Comparison of ENCODE assay signal across 14 cellular contexts in genomic region chr9:95778957-95779356, GRCh38.
DNase-seq lines count a peak whose midpoint lies in the region; ATAC-seq and TF ChIP-seq lines count a peak whose summit lies in the region.
"Had no signal": no experiment of that assay in that cellular context is flagged by ENCODE, and none has a peak within 500 bp of the region (broad histone marks: within the 10 kb centered on the region; RNA-seq: fewer than 3 reads in every experiment).

No MANE protein-coding gene starts in this region.

- H3K27ac ChIP-seq in RWPE2 (ENCODE audit: poor library complexity, severe bottlenecking), result no peak overlapping the region
- no peak overlapping the region for H3K27ac ChIP-seq in foreskin keratinocyte
- H3K27ac ChIP-seq in spleen, result no peak overlapping the region

- H3K4me1 ChIP-seq in RWPE2 (ENCODE audit: insufficient read depth, poor library complexity, severe bottlenecking), result no peaks in the 10 kb centered on the region
- no peaks in the 10 kb centered on the region for H3K4me1 ChIP-seq in foreskin keratinocyte
- H3K4me1 ChIP-seq in spleen, result no peaks in the 10 kb centered on the region

- H3K27me3 ChIP-seq in RWPE2 (ENCODE audit: insufficient read depth, poor library complexity, severe bottlenecking) (no peaks in the 10 kb centered on the region), foreskin keratinocyte (peaks cover 6% of the 10 kb centered on the region), spleen (replicated peaks in 1 of 7) (no peaks in the 10 kb centered on the region)

- H3K36me3 ChIP-seq in RWPE2 (ENCODE audit: low read depth) (no peaks in the 10 kb centered on the region), spleen (no peaks in the 10 kb centered on the region)

- ATAC-seq in RWPE2 (ENCODE audit: low read depth) (peak; percentile 51), foreskin keratinocyte (no peak), sciatic nerve (peak; percentile 91)
- ATAC-seq: HCT116 had no signal

- TF ChIP-seq CTCF in RWPE2 (IDR thresholded peaks at IDR 0.05; ENCODE audit: poor library complexity, severe bottlenecking) (no peak), foreskin keratinocyte (conservative IDR thresholded peaks at IDR 0.05) (no peak), spleen (IDR thresholded peaks at IDR 0.05 in 8 of 11, conservative IDR thresholded peaks at IDR 0.05 in 3 of 11) (no peak)

- DNase-seq in H4 (ENCODE audit: low spot score) (peak; percentile 25), RWPE2 (ENCODE audit: low spot score) (no peak), foreskin keratinocyte (peak; percentile 18 to 45), sciatic nerve (ENCODE audit: low spot score) (peak; percentile 76), midbrain (lab: John Stamatoyannopoulos, UW) (no peak), spleen (no peak)
- no peak for DNase-seq in activated CD4-positive, alpha-beta T cell treated with anti-CD3 and anti-CD28 coated beads, Interleukin-2, amount 50 U/mL, for 1 hour
- DNase-seq in stimulated activated CD4-positive, alpha-beta T cell treated with anti-CD3 and anti-CD28 coated beads, Interleukin-2, amount 100 ng/mL, for 24 hours, result no peak
- DNase-seq: activated CD4-positive, CD25-positive, alpha-beta regulatory T cell; Calu3; kidney glomerular epithelial cell; NCI-H510A; SIG-M5 had no signal

- intact Hi-C loops in sciatic nerve (cut with DNase I) (no loop called here), spleen (cut with DNase I; ENCODE audit: low total_unique reads) (no loop called here)

- TF ChIP-seq POLR2A in spleen (IDR thresholded peaks at IDR 0.05), result no peak

- H3K4me3 ChIP-seq in RWPE2 (ENCODE audit: severe bottlenecking) (no peak overlapping the region), spleen (no peak overlapping the region)

- 76 to 94% (median 86%) methylated on average over 3 of the region's 3 CpGs for WGBS in spleen, 5 donors

- no peaks in the 10 kb centered on the region for H3K9me3 ChIP-seq in RWPE2 (ENCODE audit: severe bottlenecking)
- no peaks in the 10 kb centered on the region for H3K9me3 ChIP-seq in spleen

Comparison
In these comparisons a context has a peak if more than half of its experiments do, and no peak if none do; other contexts are left out.
1. DNase-seq: peak in H4 (single experiment), foreskin keratinocyte (2 of 2) and sciatic nerve (single experiment); none in RWPE2 (single experiment), midbrain (single experiment), activated CD4-positive, alpha-beta T cell treated with anti-CD3 and anti-CD28 coated beads, Interleukin-2, amount 50 U/mL, for 1 hour (single experiment), spleen (single experiment) and stimulated activated CD4-positive, alpha-beta T cell treated with anti-CD3 and anti-CD28 coated beads, Interleukin-2, amount 100 ng/mL, for 24 hours (0 of 2).